In the genomic region with DNA sequence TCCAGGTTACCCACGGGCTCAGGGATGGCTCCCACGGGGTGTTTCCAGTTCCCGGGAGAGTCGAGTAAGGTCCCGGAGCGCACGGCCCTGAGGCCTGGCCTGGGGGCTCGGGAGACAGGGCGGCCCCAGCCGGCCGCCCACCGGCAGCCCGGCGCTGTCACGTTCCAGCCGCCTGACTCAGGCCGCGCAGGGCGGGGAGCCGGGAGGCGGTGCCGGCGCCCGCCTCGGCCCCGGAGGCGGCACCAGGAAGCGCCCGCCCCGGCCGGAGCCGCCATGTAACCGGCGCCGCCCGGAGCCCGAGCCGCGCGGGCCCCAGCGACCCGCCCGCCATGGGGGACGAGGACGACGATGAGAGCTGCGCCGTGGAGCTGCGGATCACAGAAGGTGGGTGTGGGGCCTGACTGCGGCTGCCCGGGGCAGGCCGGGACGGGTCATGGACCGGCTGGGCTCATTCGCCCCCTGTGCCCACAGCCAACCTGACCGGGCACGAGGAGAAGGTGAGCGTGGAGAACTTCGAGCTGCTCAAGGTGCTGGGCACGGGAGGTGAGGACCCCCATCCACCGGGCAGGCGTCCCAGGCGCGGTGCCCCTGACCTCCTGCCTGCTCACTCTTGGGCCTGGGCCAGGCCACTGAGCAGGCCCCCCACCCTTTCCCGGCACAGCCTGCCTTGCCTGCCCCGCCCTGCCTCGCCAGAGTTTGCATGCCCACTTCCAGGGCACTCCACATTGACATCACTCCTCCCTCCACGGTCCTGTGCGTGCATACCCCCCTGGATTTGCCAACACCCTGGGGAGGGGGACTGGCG, we compare ENCODE assay signal across 8 cellular contexts. TPM values are rescaled to one million over a fixed set of nuclear protein-coding genes. Genes with fewer than 3 reads are reported as not detected.
DNase-seq lines count a peak whose midpoint lies in the region; ATAC-seq and TF ChIP-seq lines count a peak whose summit lies in the region.

A gene (plus strand): TSS at position 256 of the 805 bp plus-strand sequence. CDS start 74 bp downstream, at position 330.

- H3K27ac ChIP-seq in SK-N-MC, result no peak within 1 kb of the TSS
- peak within 1 kb of the TSS; percentile 67 for H3K27ac ChIP-seq in right cardiac atrium (ENCODE audit: low read length)

- no peaks in the 10 kb centered on the region; the same call in 1 of the 2 replicates for H3K36me3 ChIP-seq in SK-N-MC (ENCODE audit: insufficient read depth, low read length)

- peak within 1 kb of the TSS; percentile 71 for H3K9ac ChIP-seq in SK-N-MC (ENCODE audit: insufficient read length)

- intact Hi-C loops in right cardiac atrium (cut with DNase I), result no loop called here

- in situ Hi-C loops in astrocyte of the spinal cord (cut with HindIII; ENCODE audit: low sequenced_read_pairs), result no loop called here

- under 1% methylated on average over 70 of the region's 70 CpGs for WGBS in right cardiac atrium

- H3K27me3 ChIP-seq in right cardiac atrium (ENCODE audit: control insufficient read depth, insufficient read depth), result no peaks in the 10 kb centered on the region

- H3K4me1 ChIP-seq in right cardiac atrium (ENCODE audit: control insufficient read depth, insufficient read depth, low read length), result peaks cover 10% of the 10 kb centered on the region

- H3K4me3 ChIP-seq in SK-N-MC, result peak within 1 kb of the TSS; percentile 84
- H3K4me3 ChIP-seq in astrocyte of the spinal cord (ENCODE audit: low read depth, low read length), result peak within 1 kb of the TSS; percentile 56
- H3K4me3 ChIP-seq in right cardiac atrium (ENCODE audit: low read length), result peak within 1 kb of the TSS; percentile 58

- peak; percentile 20 for DNase-seq in SIG-M5 treated with dmso at 0.1 percent for 504 hours (lab: John Stamatoyannopoulos, UW; ENCODE audit: unreplicated experiment)
- no peak for DNase-seq in SIG-M5 (lab: John Stamatoyannopoulos, UW)
- no peak for DNase-seq in SK-N-MC (ENCODE audit: low read depth, low spot score)
- DNase-seq in astrocyte of the spinal cord (ENCODE audit: low read depth, low spot score), result peak; percentile 58
- peak; percentile 68 to 89 (median 87) for DNase-seq in right cardiac atrium
- peak; percentile 62 for DNase-seq in pons (ENCODE audit: low spot score)

- no peak for TF ChIP-seq CTCF in astrocyte of the spinal cord (IDR thresholded peaks at IDR 0.05; ENCODE audit: low read depth, low read length)

- ATAC-seq in HG03354 (IDR thresholded peaks at IDR 0.05; ENCODE audit: poor library complexity, severe bottlenecking, unreplicated experiment) (peak; percentile 62), right cardiac atrium (peak; percentile 83 to 84), HG02840 (IDR thresholded peaks at IDR 0.05; ENCODE audit: low FRiP score, unreplicated experiment) (no peak)

- H3K9me3 ChIP-seq in SK-N-MC (ENCODE audit: low read depth, low read length) (no peaks in the 10 kb centered on the region), right cardiac atrium (ENCODE audit: control insufficient read depth, low read length) (no peaks in the 10 kb centered on the region)

RNA-seq across cellular contexts. Expression of the gene that starts here (rescaled TPM):
- total RNA-seq in right cardiac atrium, result 10 to 100 TPM; 17.0 to 17.6 (median 17.1) TPM
- polyA plus RNA-seq in right cardiac atrium, result 12.8 TPM

Comparison
In these comparisons a context has a peak if more than half of its experiments do, and no peak if none do; other contexts are left out.
1. DNase-seq: peak in SIG-M5 treated with dmso at 0.1 percent for 504 hours (single experiment), astrocyte of the spinal cord (single experiment), right cardiac atrium (3 of 3) and pons (single experiment); none in SIG-M5 (single experiment) and SK-N-MC (single experiment).
2. Peak in every context shown above with its lines, with median percentiles within 50 percentile points of each other: H3K4me3 ChIP-seq.